Comparison of ENCODE assay signal across 1 cellular context in the genomic region with DNA sequence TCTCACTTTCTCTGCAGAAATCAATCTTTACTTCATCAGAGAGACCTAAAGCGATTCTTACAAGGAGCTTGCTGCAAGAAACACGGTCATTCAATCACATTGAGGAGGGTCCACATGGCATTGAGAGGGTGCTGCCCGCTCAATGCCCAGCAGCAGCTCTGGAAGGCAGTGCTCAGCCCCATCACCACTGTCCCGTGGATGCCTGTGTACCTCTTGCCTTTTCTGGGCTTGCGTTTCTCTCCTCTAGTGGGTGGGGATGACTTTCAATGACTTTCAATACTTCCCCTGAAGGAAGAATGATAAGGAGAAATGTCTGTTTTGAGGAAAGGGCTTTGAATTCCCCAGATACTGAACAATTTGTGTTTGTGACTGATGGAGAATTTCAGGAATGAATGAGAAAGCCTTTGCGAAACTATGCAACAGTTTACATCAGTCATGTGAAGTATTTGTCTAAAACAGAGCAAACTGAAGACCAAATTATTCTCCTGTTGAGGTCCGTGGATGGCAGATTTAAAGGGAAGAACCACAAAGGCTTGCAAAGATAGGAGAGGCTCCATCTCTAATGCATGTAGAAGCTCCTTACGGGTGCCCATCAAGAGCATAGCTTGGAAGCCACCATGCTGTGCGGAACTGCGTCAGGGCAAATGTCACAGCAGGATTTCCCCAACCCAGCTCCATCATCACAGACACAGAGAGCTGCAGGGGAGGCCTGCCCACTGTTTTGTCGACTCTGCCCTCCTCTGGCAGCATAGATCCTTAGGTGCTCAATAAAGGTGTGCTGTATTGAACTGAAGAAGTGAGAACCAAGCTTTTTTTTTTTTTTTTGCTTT.
TF ChIP-seq lines count a peak whose summit lies in the region.

No MANE protein-coding gene starts in this region.

TF ChIP-seq in HepG2, 621 proteins besides CTCF, POLR2A, EP300 and RAD21 (continues in another document):
- TF ChIP-seq FOSL2 (CRISPR knock-in tag; IDR thresholded peaks at IDR 0.05): peak; percentile 17; the same call in 1 of the 2 replicates
- TF ChIP-seq ZNF44 (CRISPR knock-in tag; IDR thresholded peaks at IDR 0.05): no peak
- TF ChIP-seq ZNF264 (CRISPR knock-in tag; IDR thresholded peaks at IDR 0.05): no peak
- no peak for TF ChIP-seq ZNF83 (CRISPR knock-in tag; IDR thresholded peaks at IDR 0.05; ENCODE audit: borderline replicate concordance)
- TF ChIP-seq NPAS2 (CRISPR knock-in tag; IDR thresholded peaks at IDR 0.05; ENCODE audit: borderline replicate concordance): no peak
- TF ChIP-seq HBP1 (CRISPR knock-in tag; IDR thresholded peaks at IDR 0.05; ENCODE audit: low read depth): no peak
- no peak for TF ChIP-seq ZNF24 (IDR thresholded peaks at IDR 0.05)
- TF ChIP-seq HNF1B (CRISPR knock-in tag; IDR thresholded peaks at IDR 0.05): no peak
- TF ChIP-seq ZSCAN29 (CRISPR knock-in tag; conservative IDR thresholded peaks at IDR 0.05): no peak
- TF ChIP-seq ZNF577 (CRISPR knock-in tag; IDR thresholded peaks at IDR 0.05; ENCODE audit: borderline replicate concordance, low read depth): no peak
- no peak for TF ChIP-seq SIX4 (CRISPR knock-in tag; IDR thresholded peaks at IDR 0.05)
- TF ChIP-seq HIVEP1 (CRISPR knock-in tag; IDR thresholded peaks at IDR 0.05): no peak
- TF ChIP-seq DR1 (CRISPR knock-in tag; IDR thresholded peaks at IDR 0.05): no peak
- TF ChIP-seq, protein P1, sequence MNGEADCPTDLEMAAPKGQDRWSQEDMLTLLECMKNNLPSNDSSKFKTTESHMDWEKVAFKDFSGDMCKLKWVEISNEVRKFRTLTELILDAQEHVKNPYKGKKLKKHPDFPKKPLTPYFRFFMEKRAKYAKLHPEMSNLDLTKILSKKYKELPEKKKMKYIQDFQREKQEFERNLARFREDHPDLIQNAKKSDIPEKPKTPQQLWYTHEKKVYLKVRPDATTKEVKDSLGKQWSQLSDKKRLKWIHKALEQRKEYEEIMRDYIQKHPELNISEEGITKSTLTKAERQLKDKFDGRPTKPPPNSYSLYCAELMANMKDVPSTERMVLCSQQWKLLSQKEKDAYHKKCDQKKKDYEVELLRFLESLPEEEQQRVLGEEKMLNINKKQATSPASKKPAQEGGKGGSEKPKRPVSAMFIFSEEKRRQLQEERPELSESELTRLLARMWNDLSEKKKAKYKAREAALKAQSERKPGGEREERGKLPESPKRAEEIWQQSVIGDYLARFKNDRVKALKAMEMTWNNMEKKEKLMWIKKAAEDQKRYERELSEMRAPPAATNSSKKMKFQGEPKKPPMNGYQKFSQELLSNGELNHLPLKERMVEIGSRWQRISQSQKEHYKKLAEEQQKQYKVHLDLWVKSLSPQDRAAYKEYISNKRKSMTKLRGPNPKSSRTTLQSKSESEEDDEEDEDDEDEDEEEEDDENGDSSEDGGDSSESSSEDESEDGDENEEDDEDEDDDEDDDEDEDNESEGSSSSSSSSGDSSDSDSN (CRISPR knock-in tag; IDR thresholded peaks at IDR 0.05): no peak
- TF ChIP-seq, protein P2, sequence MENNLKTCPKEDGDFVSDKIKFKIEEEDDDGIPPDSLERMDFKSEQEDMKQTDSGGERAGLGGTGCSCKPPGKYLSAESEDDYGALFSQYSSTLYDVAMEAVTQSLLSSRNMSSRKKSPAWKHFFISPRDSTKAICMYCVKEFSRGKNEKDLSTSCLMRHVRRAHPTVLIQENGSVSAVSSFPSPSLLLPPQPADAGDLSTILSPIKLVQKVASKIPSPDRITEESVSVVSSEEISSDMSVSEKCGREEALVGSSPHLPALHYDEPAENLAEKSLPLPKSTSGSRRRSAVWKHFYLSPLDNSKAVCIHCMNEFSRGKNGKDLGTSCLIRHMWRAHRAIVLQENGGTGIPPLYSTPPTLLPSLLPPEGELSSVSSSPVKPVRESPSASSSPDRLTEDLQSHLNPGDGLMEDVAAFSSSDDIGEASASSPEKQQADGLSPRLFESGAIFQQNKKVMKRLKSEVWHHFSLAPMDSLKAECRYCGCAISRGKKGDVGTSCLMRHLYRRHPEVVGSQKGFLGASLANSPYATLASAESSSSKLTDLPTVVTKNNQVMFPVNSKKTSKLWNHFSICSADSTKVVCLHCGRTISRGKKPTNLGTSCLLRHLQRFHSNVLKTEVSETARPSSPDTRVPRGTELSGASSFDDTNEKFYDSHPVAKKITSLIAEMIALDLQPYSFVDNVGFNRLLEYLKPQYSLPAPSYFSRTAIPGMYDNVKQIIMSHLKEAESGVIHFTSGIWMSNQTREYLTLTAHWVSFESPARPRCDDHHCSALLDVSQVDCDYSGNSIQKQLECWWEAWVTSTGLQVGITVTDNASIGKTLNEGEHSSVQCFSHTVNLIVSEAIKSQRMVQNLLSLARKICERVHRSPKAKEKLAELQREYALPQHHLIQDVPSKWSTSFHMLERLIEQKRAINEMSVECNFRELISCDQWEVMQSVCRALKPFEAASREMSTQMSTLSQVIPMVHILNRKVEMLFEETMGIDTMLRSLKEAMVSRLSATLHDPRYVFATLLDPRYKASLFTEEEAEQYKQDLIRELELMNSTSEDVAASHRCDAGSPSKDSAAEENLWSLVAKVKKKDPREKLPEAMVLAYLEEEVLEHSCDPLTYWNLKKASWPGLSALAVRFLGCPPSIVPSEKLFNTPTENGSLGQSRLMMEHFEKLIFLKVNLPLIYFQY (CRISPR knock-in tag; IDR thresholded peaks at IDR 0.05; ENCODE audit: borderline replicate concordance): no peak
- TF ChIP-seq KLF15 (CRISPR knock-in tag; IDR thresholded peaks at IDR 0.05; ENCODE audit: borderline replicate concordance): no peak
- TF ChIP-seq NR3C1 (CRISPR knock-in tag; IDR thresholded peaks at IDR 0.05): no peak
- TF ChIP-seq AKAP8 (CRISPR knock-in tag; IDR thresholded peaks at IDR 0.05): no peak
- TF ChIP-seq ZNF816 (CRISPR knock-in tag; IDR thresholded peaks at IDR 0.05; ENCODE audit: borderline replicate concordance): no peak
- no peak for TF ChIP-seq HMG20A (CRISPR knock-in tag; IDR thresholded peaks at IDR 0.05; ENCODE audit: borderline replicate concordance)
- peak; percentile 93 for TF ChIP-seq MED1 (CRISPR knock-in tag; IDR thresholded peaks at IDR 0.05)
- no peak for TF ChIP-seq ZNF281 (CRISPR knock-in tag; IDR thresholded peaks at IDR 0.05; ENCODE audit: borderline replicate concordance)
- TF ChIP-seq MEF2D (CRISPR knock-in tag; IDR thresholded peaks at IDR 0.05): no peak
- no peak for TF ChIP-seq ZNF326 (CRISPR knock-in tag; IDR thresholded peaks at IDR 0.05; ENCODE audit: borderline replicate concordance)
- TF ChIP-seq, protein P3, sequence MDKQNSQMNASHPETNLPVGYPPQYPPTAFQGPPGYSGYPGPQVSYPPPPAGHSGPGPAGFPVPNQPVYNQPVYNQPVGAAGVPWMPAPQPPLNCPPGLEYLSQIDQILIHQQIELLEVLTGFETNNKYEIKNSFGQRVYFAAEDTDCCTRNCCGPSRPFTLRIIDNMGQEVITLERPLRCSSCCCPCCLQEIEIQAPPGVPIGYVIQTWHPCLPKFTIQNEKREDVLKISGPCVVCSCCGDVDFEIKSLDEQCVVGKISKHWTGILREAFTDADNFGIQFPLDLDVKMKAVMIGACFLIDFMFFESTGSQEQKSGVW (CRISPR knock-in tag; IDR thresholded peaks at IDR 0.05; ENCODE audit: borderline replicate concordance): no peak
- TF ChIP-seq SALL1 (CRISPR knock-in tag; IDR thresholded peaks at IDR 0.05): 0 out of 2 replicates have a peak, but pooled peaks have one; percentile 9
- TF ChIP-seq, protein P4, sequence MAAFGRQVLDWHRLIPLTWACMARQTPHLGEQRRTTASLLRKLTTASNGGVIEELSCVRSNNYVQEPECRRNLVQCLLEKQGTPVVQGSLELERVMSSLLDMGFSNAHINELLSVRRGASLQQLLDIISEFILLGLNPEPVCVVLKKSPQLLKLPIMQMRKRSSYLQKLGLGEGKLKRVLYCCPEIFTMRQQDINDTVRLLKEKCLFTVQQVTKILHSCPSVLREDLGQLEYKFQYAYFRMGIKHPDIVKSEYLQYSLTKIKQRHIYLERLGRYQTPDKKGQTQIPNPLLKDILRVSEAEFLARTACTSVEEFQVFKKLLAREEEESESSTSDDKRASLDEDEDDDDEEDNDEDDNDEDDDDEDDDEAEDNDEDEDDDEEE (CRISPR knock-in tag; IDR thresholded peaks at IDR 0.05): no peak
- TF ChIP-seq GABPB1 (CRISPR knock-in tag; IDR thresholded peaks at IDR 0.05): no peak
- TF ChIP-seq MAF1 (CRISPR knock-in tag; IDR thresholded peaks at IDR 0.05; ENCODE audit: borderline replicate concordance): no peak
- TF ChIP-seq KLF6 (CRISPR knock-in tag; IDR thresholded peaks at IDR 0.05): no peak
- TF ChIP-seq, protein P5, sequence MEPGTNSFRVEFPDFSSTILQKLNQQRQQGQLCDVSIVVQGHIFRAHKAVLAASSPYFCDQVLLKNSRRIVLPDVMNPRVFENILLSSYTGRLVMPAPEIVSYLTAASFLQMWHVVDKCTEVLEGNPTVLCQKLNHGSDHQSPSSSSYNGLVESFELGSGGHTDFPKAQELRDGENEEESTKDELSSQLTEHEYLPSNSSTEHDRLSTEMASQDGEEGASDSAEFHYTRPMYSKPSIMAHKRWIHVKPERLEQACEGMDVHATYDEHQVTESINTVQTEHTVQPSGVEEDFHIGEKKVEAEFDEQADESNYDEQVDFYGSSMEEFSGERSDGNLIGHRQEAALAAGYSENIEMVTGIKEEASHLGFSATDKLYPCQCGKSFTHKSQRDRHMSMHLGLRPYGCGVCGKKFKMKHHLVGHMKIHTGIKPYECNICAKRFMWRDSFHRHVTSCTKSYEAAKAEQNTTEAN (CRISPR knock-in tag; conservative IDR thresholded peaks at IDR 0.05): no peak
- TF ChIP-seq, protein P6, sequence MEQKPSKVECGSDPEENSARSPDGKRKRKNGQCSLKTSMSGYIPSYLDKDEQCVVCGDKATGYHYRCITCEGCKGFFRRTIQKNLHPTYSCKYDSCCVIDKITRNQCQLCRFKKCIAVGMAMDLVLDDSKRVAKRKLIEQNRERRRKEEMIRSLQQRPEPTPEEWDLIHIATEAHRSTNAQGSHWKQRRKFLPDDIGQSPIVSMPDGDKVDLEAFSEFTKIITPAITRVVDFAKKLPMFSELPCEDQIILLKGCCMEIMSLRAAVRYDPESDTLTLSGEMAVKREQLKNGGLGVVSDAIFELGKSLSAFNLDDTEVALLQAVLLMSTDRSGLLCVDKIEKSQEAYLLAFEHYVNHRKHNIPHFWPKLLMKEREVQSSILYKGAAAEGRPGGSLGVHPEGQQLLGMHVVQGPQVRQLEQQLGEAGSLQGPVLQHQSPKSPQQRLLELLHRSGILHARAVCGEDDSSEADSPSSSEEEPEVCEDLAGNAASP (CRISPR knock-in tag; IDR thresholded peaks at IDR 0.05; ENCODE audit: borderline replicate concordance): no peak
- TF ChIP-seq IRF9 (CRISPR knock-in tag; IDR thresholded peaks at IDR 0.05; ENCODE audit: borderline replicate concordance): no peak
- peak; percentile 54; the same call in 1 of the 2 replicates for TF ChIP-seq ZBTB38 (CRISPR knock-in tag; IDR thresholded peaks at IDR 0.05)
- no peak for TF ChIP-seq ZMYM4 (CRISPR knock-in tag; IDR thresholded peaks at IDR 0.05)
- TF ChIP-seq ZNF432 (CRISPR knock-in tag; IDR thresholded peaks at IDR 0.05; ENCODE audit: borderline replicate concordance): no peak
- TF ChIP-seq TEAD3 (CRISPR knock-in tag; optimal IDR thresholded peaks at IDR 0.05; ENCODE audit: borderline replicate concordance): peak; percentile 37
- no peak for TF ChIP-seq KDM4B (CRISPR knock-in tag; IDR thresholded peaks at IDR 0.05)
- TF ChIP-seq SAP130 (CRISPR knock-in tag; IDR thresholded peaks at IDR 0.05; ENCODE audit: low read depth): peak; percentile 24; the same call in 1 of the 2 replicates
